Comparison of ENCODE assay signal across 12 cellular contexts in genomic region chr17:44205962-44206824, GRCh38. TPM values are rescaled to one million over a fixed set of nuclear protein-coding genes. Genes with fewer than 3 reads are reported as not detected.
DNase-seq lines count a peak whose midpoint lies in the region; ATAC-seq and TF ChIP-seq lines count a peak whose summit lies in the region.
"Had no signal": no experiment of that assay in that cellular context is flagged by ENCODE, and none has a peak within 500 bp of the region (broad histone marks: within the 10 kb centered on the region; RNA-seq: fewer than 3 reads in every experiment).

No MANE protein-coding gene starts in this region.

- CTCF ChIA-PET in RWPE1 (lab: Yijun Ruan, JAX) = interaction anchor here (0.6 to 1.2 kb wide), 4 partner anchors 10 to 145 kb away, joined by 3 to 4 read pairs (median 3); no protein-coding TSS in a partner anchor

- DNase-seq in cardiac muscle cell (ENCODE audit: low read depth in 1 of 2, low spot score in 1 of 2) (no peak), heart right ventricle (no peak), RWPE1 (ENCODE audit: low spot score) (no peak), fibroblast of lung (ENCODE audit: low read depth in 2 of 2) (no peak), transverse colon (no peak), SHP77 treated with DMSO at 0.1 percent for 48 hours (lab: John Stamatoyannopoulos, UW) (no peak), left cardiac atrium (no peak)
- DNase-seq: CD4-positive, CD25-positive, alpha-beta regulatory T cell; NCI-H2029 treated with DMSO at 0.1 percent for 48 hours; stimulated activated CD4-positive, alpha-beta T cell treated with anti-CD3 and anti-CD28 coated beads, Interleukin-1b, Interleukin-23, amount 100 ng/mL, for 48 hours had no signal

- H3K4me3 ChIP-seq in cardiac muscle cell = no peak overlapping the region
- H3K4me3 ChIP-seq in heart right ventricle = no peak overlapping the region
- H3K4me3 ChIP-seq in fibroblast of lung (replicated peaks in 1 of 4; ENCODE audit: control extremely low read depth in 1 of 4, insufficient read depth in 1 of 4, low read depth in 3 of 4, low read length in 4 of 4) = no peak overlapping the region
- H3K4me3 ChIP-seq in transverse colon = no peak overlapping the region
- H3K4me3 ChIP-seq: SJSA1 had no signal

- no peaks in the 10 kb centered on the region for H4K20me1 ChIP-seq in fibroblast of lung (ENCODE audit: control insufficient read depth, extremely low read depth, insufficient read depth, low read length)

- H3K27ac ChIP-seq in cardiac muscle cell (peak overlapping the region; percentile 48), heart right ventricle (peak overlapping the region in 1 of 10 donors; percentile 34), RWPE1 (peak overlapping the region; percentile 79), fibroblast of lung (ENCODE audit: insufficient read depth, low read length) (no peak overlapping the region), transverse colon (no peak overlapping the region)
- H3K27ac ChIP-seq: SJSA1 had no signal

- H3K4me1 ChIP-seq in cardiac muscle cell (ENCODE audit: low read depth) = no peaks in the 10 kb centered on the region
- H3K4me1 ChIP-seq in heart right ventricle = peaks cover 5 to 44% (median 13%) of the 10 kb centered on the region in 9 donors
- H3K4me1 ChIP-seq in fibroblast of lung (ENCODE audit: control insufficient read depth, extremely low read depth, insufficient read depth, low read length) = peaks cover 42% of the 10 kb centered on the region
- peaks cover 9 to 33% (median 12%) of the 10 kb centered on the region in 4 donors for H3K4me1 ChIP-seq in transverse colon

- H3K79me2 ChIP-seq in fibroblast of lung (ENCODE audit: control insufficient read depth, insufficient read depth, low read length) = no peaks in the 10 kb centered on the region

- no peak overlapping the region for H3K9ac ChIP-seq in fibroblast of lung (ENCODE audit: insufficient read depth, low read length)

- intact Hi-C loops in heart right ventricle (cut with DNase I) = loop anchor here in 1 of 10 donors (5.0 kb wide), 1 partner anchor 126 kb away; no protein-coding TSS in a partner anchor
- intact Hi-C loops in transverse colon (cut with DNase I; ENCODE audit: low total_unique reads) = no loop called here
- intact Hi-C loops in left cardiac atrium (cut with DNase I) = no loop called here

- H3K27me3 ChIP-seq in cardiac muscle cell (no peaks in the 10 kb centered on the region), heart right ventricle (no peaks in the 10 kb centered on the region), fibroblast of lung (ENCODE audit: control insufficient read depth, insufficient read depth, low read length) (no peaks in the 10 kb centered on the region), transverse colon (no peaks in the 10 kb centered on the region)
- H3K27me3 ChIP-seq: SJSA1 had no signal

- no peak for TF ChIP-seq EP300 in transverse colon (IDR thresholded peaks at IDR 0.05; ENCODE audit: low read depth)

- 42 to 52% methylated on average over 13 of the region's 13 CpGs for WGBS in heart right ventricle, 2 donors
- 32 to 57% methylated on average over 3 to 13 of the region's 13 CpGs for WGBS in transverse colon (ENCODE audit: low coverage in 1 of 2), 2 donors

- POLR2A ChIA-PET in RWPE1 (lab: Yijun Ruan, JAX; ENCODE audit: low non-redundant PET) = interaction anchor here (0.6 kb wide), 1 partner anchor 109 kb away, joined by 3 read pairs; no protein-coding TSS in a partner anchor

- no peak overlapping the region for H3K4me2 ChIP-seq in fibroblast of lung (ENCODE audit: extremely low read depth, insufficient read depth, low read length)

- ATAC-seq in heart right ventricle (no peak), GM21737 (IDR thresholded peaks at IDR 0.05; ENCODE audit: unreplicated experiment) (no peak), left cardiac atrium (no peak)

- no peaks in the 10 kb centered on the region for H3K9me3 ChIP-seq in cardiac muscle cell (ENCODE audit: low read depth)
- no peaks in the 10 kb centered on the region for H3K9me3 ChIP-seq in heart right ventricle
- H3K9me3 ChIP-seq in fibroblast of lung (ENCODE audit: control insufficient read depth, insufficient read depth, low read depth, low read length) = no peaks in the 10 kb centered on the region
- no peaks in the 10 kb centered on the region for H3K9me3 ChIP-seq in transverse colon
- H3K9me3 ChIP-seq: SJSA1 had no signal

- peaks cover 19% of the 10 kb centered on the region for H3K36me3 ChIP-seq in cardiac muscle cell
- peaks cover 0 to 50% (median 36%) of the 10 kb centered on the region in 9 donors for H3K36me3 ChIP-seq in heart right ventricle
- peaks cover 24% of the 10 kb centered on the region for H3K36me3 ChIP-seq in fibroblast of lung (ENCODE audit: control insufficient read depth, insufficient read depth, low read length)
- H3K36me3 ChIP-seq in transverse colon = peaks cover 0 to 21% (median 7%) of the 10 kb centered on the region in 4 donors

- TF ChIP-seq CTCF in cardiac muscle cell (IDR thresholded peaks at IDR 0.05; ENCODE audit: low read depth, low read length) = no peak
- TF ChIP-seq CTCF in heart right ventricle (IDR thresholded peaks at IDR 0.05) = peak in 1 of 9 donors; percentile 12
- TF ChIP-seq CTCF in RWPE1 (conservative IDR thresholded peaks at IDR 0.05; ENCODE audit: low read depth) = no peak
- peak; percentile 8 to 22 for TF ChIP-seq CTCF in fibroblast of lung (conservative IDR thresholded peaks at IDR 0.05 in 1 of 2, IDR thresholded peaks at IDR 0.05 in 1 of 2; ENCODE audit: low read depth in 1 of 2, low read length in 2 of 2)
- TF ChIP-seq CTCF in transverse colon (IDR thresholded peaks at IDR 0.05) = no peak

- no peak overlapping the region for H2AFZ ChIP-seq in fibroblast of lung (ENCODE audit: low read length)

- in situ Hi-C loops in transverse colon (cut with MboI; ENCODE audit: low pct_ligation_motif_present in 1 of 4, low pct_unique_long_range_greater_than_20kb in 1 of 4, low sequenced_read_pairs in 3 of 4) = no loop called here

- TF ChIP-seq POLR2A in transverse colon (IDR thresholded peaks at IDR 0.05) = peak; percentile 12

RNA-seq across cellular contexts. Expression of gene ATXN7L3, which starts 6.5 kb away (rescaled TPM):
- total RNA-seq in cardiac muscle cell (79.0 and 91.0 TPM in 2 replicates), heart right ventricle (10 to 100 TPM; 23.7 to 40.6 (median 32.4) TPM), fibroblast of lung (33.6 and 36.5 TPM in 2 replicates), transverse colon (10 to 100 TPM; 44.1 to 77.4 (median 52.3) TPM), left cardiac atrium (10 to 100 TPM; 39.6 to 50.4 TPM)
- polyA plus RNA-seq in cardiac muscle cell (24.7 and 31.4 TPM in 2 replicates), heart right ventricle (10 to 100 TPM; 29.0 to 29.8 TPM), fibroblast of lung (31.8 and 34.8 TPM in 2 replicates)
- 32.2 and 32.5 TPM in 2 replicates for polyA plus RNA-seq in fibroblast of lung (2012)
- 60.1 and 67.0 TPM in 2 replicates for polyA minus RNA-seq in fibroblast of lung (ENCODE audit: low replicate concordance)

RNA-seq across cellular contexts. Expression of gene UBTF, which starts 13.3 kb away (rescaled TPM):
- total RNA-seq in cardiac muscle cell = 70.6 and 75.0 TPM in 2 replicates
- 51.1 and 52.1 TPM in 2 replicates for polyA plus RNA-seq in cardiac muscle cell
- 10 to 100 TPM; 35.9 to 56.3 (median 42.5) TPM for total RNA-seq in heart right ventricle
- polyA plus RNA-seq in heart right ventricle = 10 to 100 TPM; 30.8 to 34.4 TPM
- total RNA-seq in fibroblast of lung = 42.1 and 49.8 TPM in 2 replicates
- 25.1 and 34.3 TPM in 2 replicates for polyA plus RNA-seq in fibroblast of lung
- 47.9 and 55.9 TPM in 2 replicates for polyA plus RNA-seq in fibroblast of lung (2012)
- polyA minus RNA-seq in fibroblast of lung (ENCODE audit: low replicate concordance) = 33.1 and 43.0 TPM in 2 replicates
- total RNA-seq in transverse colon = 10 to 100 TPM; 49.4 to 61.6 (median 60.4) TPM
- total RNA-seq in left cardiac atrium = 10 to 100 TPM; 35.5 to 48.2 TPM

RNA-seq across cellular contexts. Expression of gene TMUB2, which starts 19.4 kb away (rescaled TPM):
- total RNA-seq in cardiac muscle cell (31.3 and 43.9 TPM in 2 replicates), heart right ventricle (10 to 100 TPM; 16.3 to 28.3 (median 19.6) TPM), fibroblast of lung (36.2 and 45.4 TPM in 2 replicates), transverse colon (10 to 100 TPM; 53.4 to 70.5 (median 60.6) TPM), left cardiac atrium (10 to 100 TPM; 22.5 to 23.1 TPM)
- polyA plus RNA-seq in cardiac muscle cell (40.5 and 50.7 TPM in 2 replicates), heart right ventricle (10 to 100 TPM; 27.8 to 37.2 TPM), fibroblast of lung (33.1 and 37.3 TPM in 2 replicates)
- polyA plus RNA-seq in fibroblast of lung (2012) = 28.1 and 31.8 TPM in 2 replicates
- 40.5 and 47.1 TPM in 2 replicates for polyA minus RNA-seq in fibroblast of lung (ENCODE audit: low replicate concordance)

RNA-seq across cellular contexts. Expression of gene ASB16, which starts 35.7 kb away (rescaled TPM):
- total RNA-seq in cardiac muscle cell = 3.1 and 6.4 TPM in 2 replicates
- polyA plus RNA-seq in cardiac muscle cell = 5.5 and 6.4 TPM in 2 replicates
- total RNA-seq in heart right ventricle = 10 to 100 TPM; 12.4 to 16.4 (median 13.6) TPM
- polyA plus RNA-seq in heart right ventricle = 1 to 10 TPM in 1 of 2 donors, under 1 TPM in 1; 0.64 to 6.5 TPM
- total RNA-seq in fibroblast of lung = under 0.01 and 0.17 TPM in 2 replicates
- 0.07 TPM in 1 of 2 replicates, not detected in the other for polyA plus RNA-seq in fibroblast of lung
- 0.48 and 0.63 TPM in 2 replicates for polyA plus RNA-seq in fibroblast of lung (2012)
- 1.1 and 1.5 TPM in 2 replicates for polyA minus RNA-seq in fibroblast of lung (ENCODE audit: low replicate concordance)
- total RNA-seq in transverse colon = 1 to 10 TPM in 2 of 4 donors, not detected in 2; 1.2 to 2.6 TPM
- 1 to 10 TPM; 4.9 to 8.7 TPM for total RNA-seq in left cardiac atrium
- total RNA-seq: CD4-positive, CD25-positive, alpha-beta regulatory T cell; SJSA1 had no signal

Comparison
In these comparisons a context has a peak if more than half of its experiments do, and no peak if none do; other contexts are left out.
1. H3K27ac ChIP-seq: peak in cardiac muscle cell (single experiment) and RWPE1 (single experiment); none in fibroblast of lung (single experiment) and transverse colon (0 of 4).
2. CTCF ChIP-seq: peak in fibroblast of lung (2 of 2); none in cardiac muscle cell (single experiment), RWPE1 (single experiment) and transverse colon (0 of 5).